Comparison of ENCODE assay signal across 8 cellular contexts in the genomic region with DNA sequence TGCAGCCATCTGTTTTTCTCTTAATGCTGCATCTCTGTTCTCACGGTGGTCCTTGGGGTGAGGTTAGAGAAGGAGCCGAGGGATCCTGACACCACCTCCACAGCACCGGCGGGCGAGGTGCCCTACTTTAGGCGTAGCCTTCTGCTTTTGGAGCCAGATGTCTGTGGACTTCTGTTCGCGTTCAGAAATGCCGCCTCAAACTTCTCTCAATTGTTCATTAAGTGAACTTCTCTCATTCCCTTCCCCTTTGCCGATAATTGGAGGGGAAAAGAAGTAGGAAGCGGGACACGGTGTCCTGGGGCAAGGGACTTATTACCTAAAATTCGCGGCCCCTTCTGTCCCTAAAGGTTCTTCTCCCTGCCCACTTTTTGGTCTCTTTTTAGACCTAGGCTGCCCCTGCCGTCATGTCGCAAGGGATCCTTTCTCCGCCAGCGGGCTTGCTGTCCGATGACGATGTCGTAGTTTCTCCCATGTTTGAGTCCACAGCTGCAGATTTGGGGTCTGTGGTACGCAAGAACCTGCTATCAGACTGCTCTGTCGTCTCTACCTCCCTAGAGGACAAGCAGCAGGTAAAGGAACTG. TPM values are rescaled to one million over a fixed set of nuclear protein-coding genes. Genes with fewer than 3 reads are reported as not detected.
A peak's percentile ranks its signal among the peaks of the same experiment; 100 is the strongest.
DNase-seq lines count a peak whose midpoint lies in the region; ATAC-seq and TF ChIP-seq lines count a peak whose summit lies in the region.

No MANE protein-coding gene starts in this region.

- H2AK5ac ChIP-seq in H9 (ENCODE audit: insufficient read length, low read length): no peak overlapping the region

- no peak overlapping the region for H2BK20ac ChIP-seq in H9 (ENCODE audit: low read depth, low read length, poor library complexity, severe bottlenecking)

- peak overlapping the region; percentile 84 for H3K4me2 ChIP-seq in H9 (ENCODE audit: insufficient read depth, insufficient read length, low read length)

- H4K91ac ChIP-seq in H9 (ENCODE audit: insufficient read length, low read depth, low read length): no peak overlapping the region

- peak overlapping the region; percentile 12 for H3K27ac ChIP-seq in H9 (ENCODE audit: insufficient read length, low read depth, low read length)
- H3K27ac ChIP-seq in layer of hippocampus (ENCODE audit: low read depth, low read length): peak overlapping the region; percentile 87

- no peak overlapping the region for H2AFZ ChIP-seq in H9 (ENCODE audit: low read length)

- H3K79me1 ChIP-seq in H9 (ENCODE audit: insufficient read depth, low read depth, low read length, poor library complexity, severe bottlenecking): no peaks in the 10 kb centered on the region

- H3K79me2 ChIP-seq in H9 (ENCODE audit: insufficient read depth, low read length): peaks cover 4% of the 10 kb centered on the region; the same call in 1 of the 2 replicates

- H3K4ac ChIP-seq in H9 (ENCODE audit: low read depth, low read length): no peak overlapping the region

- no peak for ATAC-seq in natural killer cell treated with Interleukin-12 subunit alpha and Interleukin-12 subunit beta and Interleukin-15 and Interleukin-18, amount 100 ng/mL, for 72 hours
- no peak for ATAC-seq in GM18858 (IDR thresholded peaks at IDR 0.05; ENCODE audit: unreplicated experiment)

- no peak overlapping the region for H2BK15ac ChIP-seq in H9 (ENCODE audit: low read depth, low read length)

- no peak overlapping the region for H3K23ac ChIP-seq in H9 (ENCODE audit: insufficient read length, low read depth, low read length)

- DNase-seq in AG10803 (ENCODE audit: low read depth): no peak
- peak; percentile 27 for DNase-seq in H9
- DNase-seq in activated CD4-positive, alpha-beta T cell treated with anti-CD3 and anti-CD28 coated beads, Interleukin-2, amount 50 U/mL, for 48 hours: peak; percentile 10 to 18
- no peak for DNase-seq in HFFc6
- DNase-seq in stimulated activated CD4-positive, alpha-beta T cell treated with anti-CD3 and anti-CD28 coated beads, Interleukin-2, amount 100 ng/mL, for 48 hours: no peak
- DNase-seq in natural killer cell treated with Interleukin-12 subunit alpha and Interleukin-12 subunit beta and Interleukin-15 and Interleukin-18, amount 100 ng/mL, for 72 hours (ENCODE audit: low spot score): no peak

- H3K56ac ChIP-seq in H9 (ENCODE audit: insufficient read length, low read depth, low read length): peak overlapping the region; percentile 3

- no CpG with 5 or more reads among the region's 23 CpGs for WGBS in H9 (ENCODE audit: extremely low coverage, insufficient read length, low lambda C conversion rate)

- H2BK12ac ChIP-seq in H9 (ENCODE audit: insufficient read length, low read depth, low read length): no peak overlapping the region

- H3K23me2 ChIP-seq in H9 (ENCODE audit: insufficient read length, low read depth, low read length, poor library complexity, severe bottlenecking): peaks cover 8% of the 10 kb centered on the region

- H2BK120ac ChIP-seq in H9 (ENCODE audit: low read depth, low read length, poor library complexity, severe bottlenecking): no peak overlapping the region

- peak overlapping the region; percentile 84 for H3K9ac ChIP-seq in H9 (ENCODE audit: extremely low read depth, insufficient read length, low read length)

- no peaks in the 10 kb centered on the region for H3K4me1 ChIP-seq in H9 (ENCODE audit: insufficient read depth, low read length)

- H3K27me3 Mint-ChIP-seq in H9 (ENCODE audit: low read depth) (no peaks in the 10 kb centered on the region), HFFc6 (ENCODE audit: insufficient read depth) (peaks cover 1% of the 10 kb centered on the region)
- H3K27me3 Mint-ChIP-seq in natural killer cell treated with Interleukin-12 subunit alpha and Interleukin-12 subunit beta and Interleukin-15 and Interleukin-18, amount 100 ng/mL, for 72 hours: no peaks in the 10 kb centered on the region

- peaks cover 12 to 16% of the 10 kb centered on the region in 2 experiments for H3K4me1 Mint-ChIP-seq in H9
- peaks cover 25% of the 10 kb centered on the region for H3K4me1 Mint-ChIP-seq in HFFc6 (ENCODE audit: low read depth)
- peaks cover 0 to 15% of the 10 kb centered on the region in 2 donors for H3K4me1 Mint-ChIP-seq in natural killer cell treated with Interleukin-12 subunit alpha and Interleukin-12 subunit beta and Interleukin-15 and Interleukin-18, amount 100 ng/mL, for 72 hours (ENCODE audit: low read depth in 2 of 2)

- H3K4me3 ChIP-seq in AG10803 (ENCODE audit: low read length): peak overlapping the region; percentile 97

- no peak overlapping the region for H4K8ac ChIP-seq in H9 (replicated peaks; ENCODE audit: insufficient read length, low read depth, low read length)

- no peak overlapping the region for H3T11ph ChIP-seq in H9 (ENCODE audit: low read length)

- TF ChIP-seq CTCF in AG10803 (conservative IDR thresholded peaks at IDR 0.05; ENCODE audit: low read length) (no peak), H9 (conservative IDR thresholded peaks at IDR 0.05) (no peak), HFFc6 (IDR thresholded peaks at IDR 0.05) (no peak)

- H3K36me3 Mint-ChIP-seq in H9 (ENCODE audit: insufficient read depth in 1 of 3, low read depth in 3 of 3): peaks cover 34 to 59% (median 58%) of the 10 kb centered on the region in 3 experiments
- H3K36me3 Mint-ChIP-seq in HFFc6 (ENCODE audit: low read depth): peaks cover 11% of the 10 kb centered on the region; the same call in 1 of the 2 replicates
- peaks cover 4% of the 10 kb centered on the region for H3K36me3 Mint-ChIP-seq in natural killer cell treated with Interleukin-12 subunit alpha and Interleukin-12 subunit beta and Interleukin-15 and Interleukin-18, amount 100 ng/mL, for 72 hours

- H3K27me3 ChIP-seq in H9 (ENCODE audit: insufficient read depth, low read length) (no peaks in the 10 kb centered on the region), layer of hippocampus (ENCODE audit: control insufficient read depth, insufficient read depth, low read length) (no peaks in the 10 kb centered on the region)

- H3K4me3 Mint-ChIP-seq in H9: no peak overlapping the region
- no peak overlapping the region for H3K4me3 Mint-ChIP-seq in HFFc6
- no peak overlapping the region for H3K4me3 Mint-ChIP-seq in natural killer cell treated with Interleukin-12 subunit alpha and Interleukin-12 subunit beta and Interleukin-15 and Interleukin-18, amount 100 ng/mL, for 72 hours

- H4K20me1 ChIP-seq in H9 (ENCODE audit: control insufficient read depth, insufficient read depth, insufficient read length): no peaks in the 10 kb centered on the region

- peak overlapping the region; percentile 68 for H3K18ac ChIP-seq in H9 (ENCODE audit: insufficient read length, low read depth, low read length)

- H3K9me3 Mint-ChIP-seq in H9: no peaks in the 10 kb centered on the region
- H3K9me3 Mint-ChIP-seq in HFFc6: no peaks in the 10 kb centered on the region
- no peaks in the 10 kb centered on the region for H3K9me3 Mint-ChIP-seq in natural killer cell treated with Interleukin-12 subunit alpha and Interleukin-12 subunit beta and Interleukin-15 and Interleukin-18, amount 100 ng/mL, for 72 hours

- no peak overlapping the region for H4K5ac ChIP-seq in H9 (ENCODE audit: insufficient read length, low read depth, low read length)

- H3K14ac ChIP-seq in H9 (ENCODE audit: insufficient read depth, low read length): peak overlapping the region; percentile 92; the same call in 1 of the 2 replicates

- H3K27ac Mint-ChIP-seq in H9 (no peak overlapping the region; a peak in 1 of 7 replicates), HFFc6 (no peak overlapping the region)
- no peak overlapping the region for H3K27ac Mint-ChIP-seq in natural killer cell treated with Interleukin-12 subunit alpha and Interleukin-12 subunit beta and Interleukin-15 and Interleukin-18, amount 100 ng/mL, for 72 hours

- no peaks in the 10 kb centered on the region for H3K9me3 ChIP-seq in H9 (ENCODE audit: control insufficient read depth, low read depth, low read length)

- H2BK5ac ChIP-seq in H9 (ENCODE audit: insufficient read length, low read length): no peak overlapping the region

RNA-seq across cellular contexts. Expression of a gene that starts 0.5 kb away (rescaled TPM):
- 65.2 and 67.1 TPM in 2 replicates for total RNA-seq in H9 (2021)
- 10 to 100 TPM; 32.8 to 83.9 (median 79.4) TPM for total RNA-seq in HFFc6 (2021; fragmentation: NEBNext Ultra II Directional; extraction: Animal tissue kit (Norgen Biotek cat#: 25700))
- total RNA-seq in natural killer cell treated with Interleukin-12 subunit alpha and Interleukin-12 subunit beta and Interleukin-15 and Interleukin-18, amount 100 ng/mL, for 72 hours: 10 to 100 TPM; 23.5 to 43.0 TPM

RNA-seq across cellular contexts. Expression of a gene that starts 0.9 kb away (rescaled TPM):
- total RNA-seq in H9 (2021): 67.9 and 69.1 TPM in 2 replicates
- total RNA-seq in HFFc6 (2021; fragmentation: NEBNext Ultra II Directional; extraction: Animal tissue kit (Norgen Biotek cat#: 25700)): 10 to 100 TPM; 42.8 to 50.2 (median 45.2) TPM
- 10 to 100 TPM; 45.9 to 84.6 TPM for total RNA-seq in natural killer cell treated with Interleukin-12 subunit alpha and Interleukin-12 subunit beta and Interleukin-15 and Interleukin-18, amount 100 ng/mL, for 72 hours

RNA-seq across cellular contexts. Expression of a gene that starts 33.8 kb away (rescaled TPM):
- total RNA-seq in H9 (2021): 41.0 and 41.3 TPM in 2 replicates
- 10 to 100 TPM; 21.6 to 29.3 (median 28.6) TPM for total RNA-seq in HFFc6 (2021; fragmentation: NEBNext Ultra II Directional; extraction: Animal tissue kit (Norgen Biotek cat#: 25700))
- 10 to 100 TPM; 38.5 to 41.3 TPM for total RNA-seq in natural killer cell treated with Interleukin-12 subunit alpha and Interleukin-12 subunit beta and Interleukin-15 and Interleukin-18, amount 100 ng/mL, for 72 hours

RNA-seq across cellular contexts. Expression of a gene that starts 40.1 kb away (rescaled TPM):
- total RNA-seq in H9 (2021): 0.66 and 0.96 TPM in 2 replicates
- under 1 TPM; 0.21 to 0.84 (median 0.42) TPM for total RNA-seq in HFFc6 (2021; fragmentation: NEBNext Ultra II Directional; extraction: Animal tissue kit (Norgen Biotek cat#: 25700))
- total RNA-seq in natural killer cell treated with Interleukin-12 subunit alpha and Interleukin-12 subunit beta and Interleukin-15 and Interleukin-18, amount 100 ng/mL, for 72 hours: not detected

Comparison
In these comparisons a context has a peak if more than half of its experiments do, and no peak if none do; other contexts are left out.
1. DNase-seq: peak in H9 (single experiment) and activated CD4-positive, alpha-beta T cell treated with anti-CD3 and anti-CD28 coated beads, Interleukin-2, amount 50 U/mL, for 48 hours (2 of 2); none in AG10803 (single experiment), HFFc6 (single experiment), stimulated activated CD4-positive, alpha-beta T cell treated with anti-CD3 and anti-CD28 coated beads, Interleukin-2, amount 100 ng/mL, for 48 hours (0 of 2) and natural killer cell treated with Interleukin-12 subunit alpha and Interleukin-12 subunit beta and Interleukin-15 and Interleukin-18, amount 100 ng/mL, for 72 hours (single experiment).